In genomic region chr19:40598121-40598917, GRCh38 we compare ENCODE assay signal across 1 cellular context.
TF ChIP-seq lines count a peak whose summit lies in the region.

No MANE protein-coding gene starts in this region.

TF ChIP-seq in IMR-90, 13 proteins besides CTCF, POLR2A, EP300 and RAD21 (continued from another document):
- TF ChIP-seq RFX5 (IDR thresholded peaks at IDR 0.05; ENCODE audit: low read depth, low read length) (no peak), MAZ (IDR thresholded peaks at IDR 0.05; ENCODE audit: borderline replicate concordance, low read depth, low read length) (peak; percentile 93), BHLHE40 (IDR thresholded peaks at IDR 0.05; ENCODE audit: low read depth, low read length) (peak; percentile 54)
